ENCODE assay signal across 9 cellular contexts in genomic region chr15:31361764-31362120, GRCh38. TPM values are rescaled to one million over a fixed set of nuclear protein-coding genes. Genes with fewer than 3 reads are reported as not detected.
DNase-seq lines count a peak whose midpoint lies in the region; ATAC-seq and TF ChIP-seq lines count a peak whose summit lies in the region.
"Had no signal": no experiment of that assay in that cellular context is flagged by ENCODE, and none has a peak within 500 bp of the region (broad histone marks: within the 10 kb centered on the region; RNA-seq: fewer than 3 reads in every experiment).

No MANE protein-coding gene starts in this region.

- peak overlapping the region; percentile 81 to 98 for H3K27ac Mint-ChIP-seq in activated naive CD4-positive, alpha-beta T cell treated with anti-CD3 and anti-CD28 coated beads, Interleukin-2, amount 50 U/mL, for 72 hours

- peaks cover 46% of the 10 kb centered on the region for H3K79me2 ChIP-seq in HCT116 (ENCODE audit: insufficient read depth, low read length)

- no peaks in the 10 kb centered on the region for H3K9me3 Mint-ChIP-seq in activated naive CD4-positive, alpha-beta T cell treated with anti-CD3 and anti-CD28 coated beads, Interleukin-2, amount 50 U/mL, for 72 hours

- BruUV-seq in HCT116 (replicated peaks; lab: Mats Ljungman, UMichigan), result no TSS peak

- RAD21 ChIA-PET in HCT116 (lab: Charles Lee; ENCODE audit: low non-redundant PET in 1 of 2, low total read pairs in 2 of 2, uncharacterized antibody in 2 of 2, unreplicated experiment in 2 of 2), result no interaction called here

- CTCF ChIA-PET in HCT116 (lab: Charles Lee), result no interaction called here

- TF ChIP-seq POLR2A in HCT116 (IDR thresholded peaks at IDR 0.05; ENCODE audit: borderline replicate concordance, extremely low read depth, insufficient read depth, insufficient read length), result no peak

- peaks cover 5 to 32% of the 10 kb centered on the region in 2 donors for H3K36me3 Mint-ChIP-seq in activated naive CD4-positive, alpha-beta T cell treated with anti-CD3 and anti-CD28 coated beads, Interleukin-2, amount 50 U/mL, for 72 hours

- peak overlapping the region; percentile 66 to 84 (median 77); a peak in 19 of 22 replicates for H3K9ac ChIP-seq in BLaER1 treated with 17β-estradiol and CSF1 and Interleukin-3, amounts not matched to agents 10 nM and 100 nM
- H3K9ac ChIP-seq in HCT116 (ENCODE audit: low read length) (no peak overlapping the region), mucosa of stomach (ENCODE audit: low read length) (peak overlapping the region; percentile 68)

- H3K4me3 ChIP-seq in BLaER1 treated with 17β-estradiol and CSF1 and Interleukin-3, amounts not matched to agents 10 nM and 100 nM, result peak overlapping the region in 9 of 10 experiments; percentile 4 to 58 (median 45); a peak in 15 of 20 replicates
- H3K4me3 ChIP-seq in HCT116 (replicated peaks in 1 of 2; ENCODE audit: low read depth in 1 of 2, low read length in 2 of 2) (no peak overlapping the region), mucosa of stomach (ENCODE audit: low read length) (no peak overlapping the region)

- H3K27me3 ChIP-seq in BLaER1 treated with 17β-estradiol and CSF1 and Interleukin-3, amounts not matched to agents 10 nM and 100 nM, result no peaks in the 10 kb centered on the region
- H3K27me3 ChIP-seq in HCT116 (ENCODE audit: insufficient read depth, low read length) (no peaks in the 10 kb centered on the region), mucosa of stomach (ENCODE audit: control insufficient read depth, insufficient read depth, low read length) (no peaks in the 10 kb centered on the region)

- no peaks in the 10 kb centered on the region for H3K9me3 ChIP-seq in BLaER1 treated with 17β-estradiol and CSF1 and Interleukin-3, amounts not matched to agents 10 nM and 100 nM (replicated peaks in 1 of 11)
- H3K9me3 ChIP-seq in HCT116 (ENCODE audit: control insufficient read depth in 1 of 2, insufficient read depth in 1 of 2, low read depth in 1 of 2, low read length in 2 of 2) (no peaks in the 10 kb centered on the region), mucosa of stomach (ENCODE audit: control insufficient read depth, low read length) (no peaks in the 10 kb centered on the region)

- DNase-seq in HCT116 (ENCODE audit: low read depth, low spot score) (no peak), dermis blood vessel endothelial cell (no peak), NCI-H1417 treated with DMSO at 0.1 percent for 48 hours (lab: John Stamatoyannopoulos, UW) (no peak), NCI-H2227 treated with DMSO at 0.1 percent for 48 hours (lab: John Stamatoyannopoulos, UW) (no peak)
- DNase-seq in activated naive CD4-positive, alpha-beta T cell treated with anti-CD3 and anti-CD28 coated beads, Interleukin-2, amount 50 U/mL, for 72 hours (ENCODE audit: low spot score in 2 of 2), result no peak
- DNase-seq: cerebellar nuclear complex had no signal

- peaks cover 54 to 100% (median 93%) of the 10 kb centered on the region in 11 experiments for H4K20me1 ChIP-seq in BLaER1 treated with 17β-estradiol and CSF1 and Interleukin-3, amounts not matched to agents 10 nM and 100 nM
- no peaks in the 10 kb centered on the region; the same call in 1 of the 2 replicates for H4K20me1 ChIP-seq in HCT116 (ENCODE audit: insufficient read depth)

- peak overlapping the region; percentile 87 to 99 (median 94) for H3K4me2 ChIP-seq in BLaER1 treated with 17β-estradiol and CSF1 and Interleukin-3, amounts not matched to agents 10 nM and 100 nM
- no peak overlapping the region for H3K4me2 ChIP-seq in HCT116 (ENCODE audit: low read length)

- no peak for TF ChIP-seq CTCF in HCT116 (IDR thresholded peaks at IDR 0.05 in 2 of 3, conservative IDR thresholded peaks at IDR 0.05 in 1 of 3; ENCODE audit: borderline replicate concordance in 1 of 3, insufficient read depth in 1 of 3, low read depth in 2 of 3, low read length in 2 of 3)

- H3K36me3 ChIP-seq in BLaER1 treated with 17β-estradiol and CSF1 and Interleukin-3, amounts not matched to agents 10 nM and 100 nM, result peaks cover 0 to 11% (median 7%) of the 10 kb centered on the region in 11 experiments; a peak in 12 of 22 replicates
- no peaks in the 10 kb centered on the region for H3K36me3 ChIP-seq in HCT116 (ENCODE audit: control insufficient read depth in 1 of 2, insufficient read depth in 2 of 2, low read length in 2 of 2)
- no peaks in the 10 kb centered on the region for H3K36me3 ChIP-seq in mucosa of stomach (ENCODE audit: control insufficient read depth, insufficient read depth, low read length)

- peak overlapping the region; percentile 60 to 94 (median 87); a peak in 20 of 22 replicates for H3K27ac ChIP-seq in BLaER1 treated with 17β-estradiol and CSF1 and Interleukin-3, amounts not matched to agents 10 nM and 100 nM
- H3K27ac ChIP-seq in HCT116 (ENCODE audit: low read depth, low read length), result no peak overlapping the region; the same call in 1 of the 2 replicates

- H3K9me2 ChIP-seq in HCT116 (ENCODE audit: insufficient read depth), result no peaks in the 10 kb centered on the region

- ATAC-seq in HCT116 (0 out of 2 replicates have a peak, but pooled peaks have one; percentile 24), GM18498 (IDR thresholded peaks at IDR 0.05; ENCODE audit: unreplicated experiment) (no peak)
- ATAC-seq in activated naive CD4-positive, alpha-beta T cell treated with anti-CD3 and anti-CD28 coated beads, Interleukin-2, amount 50 U/mL, for 72 hours, result no peak

- intact Hi-C loops in HCT116 (cut with micrococcal nuclease), result loop anchor here (10.0 kb wide), 1 partner anchor 123 kb away; no protein-coding TSS in a partner anchor

- H2AFZ ChIP-seq in HCT116 (ENCODE audit: low read depth, low read length, poor library complexity, severe bottlenecking), result no peak overlapping the region

- no peak for TF ChIP-seq RAD21 in HCT116 (IDR thresholded peaks at IDR 0.05; ENCODE audit: low read depth)

- POLR2A ChIA-PET in HCT116 (lab: Charles Lee), result no interaction called here

- H3K4me1 ChIP-seq in BLaER1 treated with 17β-estradiol and CSF1 and Interleukin-3, amounts not matched to agents 10 nM and 100 nM, result peaks cover 99 to 100% (median 100%) of the 10 kb centered on the region in 10 experiments
- H3K4me1 ChIP-seq in HCT116 (ENCODE audit: control insufficient read depth in 1 of 2, insufficient read depth in 2 of 2, low read length in 2 of 2) (peaks cover 3% of the 10 kb centered on the region in 2 experiments; a peak in 2 of 4 replicates), mucosa of stomach (ENCODE audit: control insufficient read depth, insufficient read depth, low read length) (peaks cover 87% of the 10 kb centered on the region)

TF ChIP-seq in HCT116, 20 proteins besides CTCF, POLR2A, EP300 and RAD21 (continues in another document):
- TF ChIP-seq EZH2 (IDR thresholded peaks at IDR 0.05) (no peak), ZBTB33 (IDR thresholded peaks at IDR 0.05; ENCODE audit: extremely low read depth, insufficient replicate concordance, low read length) (no peak), REST (IDR thresholded peaks at IDR 0.05; ENCODE audit: low read depth) (no peak), YY1 (IDR thresholded peaks at IDR 0.05; ENCODE audit: extremely low read depth, insufficient replicate concordance, low read depth, low read length) (no peak), TCF7L2 (IDR thresholded peaks at IDR 0.05; ENCODE audit: borderline replicate concordance, extremely low read depth, insufficient read depth, insufficient read length) (no peak), ZNF274 (IDR thresholded peaks at IDR 0.05; ENCODE audit: low read depth, low read length) (no peak), CEBPB (IDR thresholded peaks at IDR 0.05; ENCODE audit: low read depth) (no peak), JUND (IDR thresholded peaks at IDR 0.05) (no peak), EZH2phosphoT487 (IDR thresholded peaks at IDR 0.05; ENCODE audit: borderline replicate concordance) (no peak), ZFX (IDR thresholded peaks at IDR 0.05) (no peak)

RNA-seq across cellular contexts. Expression of gene KLF13, which starts 35.1 kb away (rescaled TPM):
- 60.1 TPM for total RNA-seq in HCT116 (2021; ENCODE audit: unreplicated experiment)
- polyA plus RNA-seq in HCT116 (2012), result 24.0 and 25.9 TPM in 2 replicates
- 100 to 1,000 TPM; 124 to 161 TPM for total RNA-seq in activated naive CD4-positive, alpha-beta T cell treated with anti-CD3 and anti-CD28 coated beads, Interleukin-2, amount 50 U/mL, for 72 hours
- 35.2 and 41.8 TPM in 2 replicates for total RNA-seq in dermis blood vessel endothelial cell

Comparison
In these comparisons a context has a peak if more than half of its experiments do, and no peak if none do; other contexts are left out.
1. H3K4me3 ChIP-seq: peak in BLaER1 treated with 17β-estradiol and CSF1 and Interleukin-3, amounts not matched to agents 10 nM and 100 nM (9 of 10); none in HCT116 (0 of 2) and mucosa of stomach (single experiment).